Comparison of ENCODE assay signal across 8 cellular contexts in genomic region chr2:237762286-237763182, GRCh38. TPM values are rescaled to one million over a fixed set of nuclear protein-coding genes. Genes with fewer than 3 reads are reported as not detected.
A peak's percentile ranks its signal among the peaks of the same experiment; 100 is the strongest.
DNase-seq lines count a peak whose midpoint lies in the region; ATAC-seq and TF ChIP-seq lines count a peak whose summit lies in the region.
"Not testable (repeated sequence)": the region's sequence is repeated elsewhere in the genome, so short reads cannot be mapped to it uniquely, and the experiment has no call there.

No MANE protein-coding gene starts in this region.

- H3K27me3 Mint-ChIP-seq in Calu3 (ENCODE audit: unreplicated experiment); HFFc6 (ENCODE audit: insufficient read depth); activated CD8-positive, alpha-beta T cell treated with anti-CD3 and anti-CD28 coated beads for 36 hours; activated naive CD8-positive, alpha-beta T cell treated with anti-CD3 and anti-CD28 coated beads, Interleukin-2, amount 50 U/mL, for 24 hours; dendritic cell treated with granulocyte-macrophage colony-stimulating factor and Interleukin-4, amounts not matched to agents 40 ng/mL and 50 ng/mL, for 4 days: not testable (repeated sequence)

- H3K36me3 Mint-ChIP-seq in Calu3 (ENCODE audit: insufficient read depth, unreplicated experiment) (peaks cover 52% of the 10 kb centered on the region), HFFc6 (ENCODE audit: low read depth) (peaks cover 50% of the 10 kb centered on the region)
- peaks cover 60% of the 10 kb centered on the region for H3K36me3 Mint-ChIP-seq in activated CD8-positive, alpha-beta T cell treated with anti-CD3 and anti-CD28 coated beads for 36 hours (ENCODE audit: low read depth)
- peaks cover 51% of the 10 kb centered on the region for H3K36me3 Mint-ChIP-seq in activated naive CD8-positive, alpha-beta T cell treated with anti-CD3 and anti-CD28 coated beads, Interleukin-2, amount 50 U/mL, for 24 hours (ENCODE audit: low read depth)
- H3K36me3 Mint-ChIP-seq in dendritic cell treated with granulocyte-macrophage colony-stimulating factor and Interleukin-4, amounts not matched to agents 40 ng/mL and 50 ng/mL, for 4 days (ENCODE audit: low read depth), result peaks cover 93% of the 10 kb centered on the region

- H3K4me3 ChIP-seq in AG04449 (ENCODE audit: low read depth, low read length); skeletal muscle cell (ENCODE audit: low read depth, low read length): not testable (repeated sequence)

- TF ChIP-seq CTCF in AG04449 (IDR thresholded peaks at IDR 0.05; ENCODE audit: insufficient read depth, low read length, missing control alignments); Calu3 (IDR thresholded peaks at IDR 0.05; ENCODE audit: unreplicated experiment); HFFc6 (IDR thresholded peaks at IDR 0.05); activated CD8-positive, alpha-beta T cell treated with anti-CD3 and anti-CD28 coated beads for 36 hours (IDR thresholded peaks at IDR 0.05): not testable (repeated sequence)

- intact Hi-C loops in Calu3 (cut with micrococcal nuclease; ENCODE audit: unreplicated experiment); activated CD8-positive, alpha-beta T cell treated with anti-CD3 and anti-CD28 coated beads for 36 hours (cut with micrococcal nuclease); dendritic cell treated with granulocyte-macrophage colony-stimulating factor and Interleukin-4, amounts not matched to agents 40 ng/mL and 50 ng/mL, for 4 days (cut with micrococcal nuclease): not testable (repeated sequence)

- not testable (repeated sequence) for H3K4me3 Mint-ChIP-seq in Calu3 (ENCODE audit: low read depth, unreplicated experiment); activated CD8-positive, alpha-beta T cell treated with anti-CD3 and anti-CD28 coated beads for 36 hours; activated naive CD8-positive, alpha-beta T cell treated with anti-CD3 and anti-CD28 coated beads, Interleukin-2, amount 50 U/mL, for 24 hours; dendritic cell treated with granulocyte-macrophage colony-stimulating factor and Interleukin-4, amounts not matched to agents 40 ng/mL and 50 ng/mL, for 4 days
- peak overlapping the region; percentile 27; the same call in 1 of the 2 replicates for H3K4me3 Mint-ChIP-seq in HFFc6

- H3K4me1 Mint-ChIP-seq in Calu3 (ENCODE audit: low read depth, unreplicated experiment); activated CD8-positive, alpha-beta T cell treated with anti-CD3 and anti-CD28 coated beads for 36 hours (ENCODE audit: low read depth); activated naive CD8-positive, alpha-beta T cell treated with anti-CD3 and anti-CD28 coated beads, Interleukin-2, amount 50 U/mL, for 24 hours; dendritic cell treated with granulocyte-macrophage colony-stimulating factor and Interleukin-4, amounts not matched to agents 40 ng/mL and 50 ng/mL, for 4 days (ENCODE audit: low read depth): not testable (repeated sequence)
- H3K4me1 Mint-ChIP-seq in HFFc6 (ENCODE audit: low read depth), result peaks cover 76% of the 10 kb centered on the region

- POLR2A ChIA-PET in AG04449 (lab: Yijun Ruan, JAX); activated CD8-positive, alpha-beta T cell treated with anti-CD3 and anti-CD28 coated beads for 36 hours (lab: Charles Lee): not testable (repeated sequence)

- H3K27ac Mint-ChIP-seq in Calu3 (ENCODE audit: unreplicated experiment), result peak overlapping the region; percentile 4
- peak overlapping the region; percentile 79 for H3K27ac Mint-ChIP-seq in HFFc6
- peak overlapping the region; percentile 16 for H3K27ac Mint-ChIP-seq in activated CD8-positive, alpha-beta T cell treated with anti-CD3 and anti-CD28 coated beads for 36 hours
- H3K27ac Mint-ChIP-seq in activated naive CD8-positive, alpha-beta T cell treated with anti-CD3 and anti-CD28 coated beads, Interleukin-2, amount 50 U/mL, for 24 hours, result peak overlapping the region; percentile 29
- H3K27ac Mint-ChIP-seq in dendritic cell treated with granulocyte-macrophage colony-stimulating factor and Interleukin-4, amounts not matched to agents 40 ng/mL and 50 ng/mL, for 4 days, result peak overlapping the region; percentile 1

- not testable (repeated sequence) for BruUV-seq in Calu3 (replicated peaks; lab: Mats Ljungman, UMichigan)

- CTCF ChIA-PET in AG04449 (lab: Yijun Ruan, JAX), result interaction anchor here (1.6 to 10.4 kb wide), 3 partner anchors 13 to 190 kb away, joined by 6 to 116 read pairs (median 7); no protein-coding TSS in a partner anchor
- CTCF ChIA-PET in Calu3 (lab: Charles Lee), result interaction anchor here (0.5 kb wide), 1 partner anchor 53 kb away, joined by 3 read pairs; no protein-coding TSS in a partner anchor
- CTCF ChIA-PET in activated CD8-positive, alpha-beta T cell treated with anti-CD3 and anti-CD28 coated beads for 36 hours (lab: Charles Lee), result interaction anchor here (1.0 to 2.6 kb wide), 3 partner anchors 12 to 181 kb away, joined by 4 to 7 read pairs (median 7); no protein-coding TSS in a partner anchor

- H3K9me3 Mint-ChIP-seq in Calu3 (ENCODE audit: low read depth, unreplicated experiment); HFFc6; activated CD8-positive, alpha-beta T cell treated with anti-CD3 and anti-CD28 coated beads for 36 hours; activated naive CD8-positive, alpha-beta T cell treated with anti-CD3 and anti-CD28 coated beads, Interleukin-2, amount 50 U/mL, for 24 hours; dendritic cell treated with granulocyte-macrophage colony-stimulating factor and Interleukin-4, amounts not matched to agents 40 ng/mL and 50 ng/mL, for 4 days: not testable (repeated sequence)

- peak; percentile 37 for ATAC-seq in activated CD8-positive, alpha-beta T cell treated with anti-CD3 and anti-CD28 coated beads for 36 hours
- ATAC-seq in activated naive CD8-positive, alpha-beta T cell treated with anti-CD3 and anti-CD28 coated beads, Interleukin-2, amount 50 U/mL, for 24 hours, result peak; percentile 81

- DNase-seq in AG04449 (ENCODE audit: low read depth, low spot score) (peak; percentile 46), HFFc6 (peak; percentile 19), iris pigment epithelial cell (ENCODE audit: low read depth) (peak; percentile 70), skeletal muscle cell (ENCODE audit: low read depth) (peak; percentile 33)
- not testable (repeated sequence) for DNase-seq in Calu3; activated CD8-positive, alpha-beta T cell treated with anti-CD3 and anti-CD28 coated beads for 36 hours; activated naive CD8-positive, alpha-beta T cell treated with anti-CD3 and anti-CD28 coated beads, Interleukin-2, amount 50 U/mL, for 24 hours

RNA-seq across cellular contexts. Expression of gene RBM44, which starts 36.0 kb away (rescaled TPM):
- total RNA-seq in Calu3 (2022), result 0.56 and 1.0 TPM in 2 replicates
- under 1 TPM in 5 of 6 experiments, not detected in 1; 0.07 to 0.10 (median 0.09) TPM for total RNA-seq in HFFc6 (2021; fragmentation: NEBNext Ultra II Directional; extraction: Animal tissue kit (Norgen Biotek cat#: 25700))
- under 1 TPM; 0.52 to 0.87 TPM for total RNA-seq in activated CD8-positive, alpha-beta T cell treated with anti-CD3 and anti-CD28 coated beads for 36 hours

Comparison
In these comparisons a context has a peak if more than half of its experiments do, and no peak if none do; other contexts are left out.
1. H3K27ac Mint-ChIP-seq: peak in every context shown above with its lines; median percentile 79 in HFFc6; 29 in activated naive CD8-positive, alpha-beta T cell treated with anti-CD3 and anti-CD28 coated beads, Interleukin-2, amount 50 U/mL, for 24 hours; 16 in activated CD8-positive, alpha-beta T cell treated with anti-CD3 and anti-CD28 coated beads for 36 hours; 4 in Calu3; 1 in dendritic cell treated with granulocyte-macrophage colony-stimulating factor and Interleukin-4, amounts not matched to agents 40 ng/mL and 50 ng/mL, for 4 days.